Comparison of ENCODE assay signal across 23 cellular contexts in the genomic region with DNA sequence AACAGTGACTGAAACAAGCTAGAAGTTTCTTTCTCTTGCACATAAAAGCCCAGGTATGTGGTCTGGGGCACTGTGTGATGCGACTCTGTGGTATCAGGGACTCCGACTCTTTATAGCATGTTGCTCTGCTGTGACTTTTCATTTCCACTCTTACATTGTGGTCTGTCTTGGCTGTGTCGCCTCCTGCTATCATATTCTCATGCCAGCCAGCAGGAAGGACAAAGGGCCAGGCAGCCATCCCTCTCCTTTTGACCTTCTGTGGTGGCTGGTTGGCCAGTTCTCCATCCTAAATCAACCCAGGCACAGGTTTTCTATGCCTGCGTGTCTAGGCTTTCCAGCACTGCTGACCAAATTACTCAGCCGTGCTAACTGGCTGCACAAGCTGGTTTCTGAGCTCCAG.
"Had no signal": no experiment of that assay in that cellular context is flagged by ENCODE, and none has a peak within 500 bp of the region (broad histone marks: within the 10 kb centered on the region; RNA-seq: fewer than 3 reads in every experiment).

No MANE protein-coding gene starts in this region.

- H3K27ac Mint-ChIP-seq: memory B cell; mesothelial cell of epicardium; natural killer cell treated with Interleukin-12 subunit alpha and Interleukin-12 subunit beta and Interleukin-15 and Interleukin-18, amount 100 ng/mL, for 72 hours had no signal

- ATAC-seq: left lobe of liver; lower lobe of right lung; natural killer cell treated with Interleukin-12 subunit alpha and Interleukin-12 subunit beta and Interleukin-15 and Interleukin-18, amount 100 ng/mL, for 72 hours; sciatic nerve had no signal

- H3K4me3 ChIP-seq: colonic mucosa, lower lobe of right lung, prostate gland, spleen had no signal

- H3K27ac ChIP-seq: colonic mucosa, lower lobe of right lung, parathyroid adenoma, prostate gland, spleen had no signal

- H3K27me3 Mint-ChIP-seq: memory B cell; natural killer cell treated with Interleukin-12 subunit alpha and Interleukin-12 subunit beta and Interleukin-15 and Interleukin-18, amount 100 ng/mL, for 72 hours had no signal

- H3K4me1 Mint-ChIP-seq: mesothelial cell of epicardium had no signal

- FAIRE-seq: endothelial cell of umbilical vein, islet of Langerhans had no signal

- H3K36me3 ChIP-seq: colonic mucosa had no signal

- H3K4me1 ChIP-seq: colonic mucosa, lower lobe of right lung, parathyroid adenoma, prostate gland, spleen had no signal

- H3K4me3 Mint-ChIP-seq: memory B cell; mesothelial cell of epicardium; natural killer cell treated with Interleukin-12 subunit alpha and Interleukin-12 subunit beta and Interleukin-15 and Interleukin-18, amount 100 ng/mL, for 72 hours had no signal

- H3K9me3 ChIP-seq: colonic mucosa, lower lobe of right lung, prostate gland, spleen had no signal

- H3K27me3 ChIP-seq: colonic mucosa, spleen had no signal

- DNase-seq: colonic mucosa; dermis blood vessel endothelial cell; erythroblast; foreskin melanocyte; head of caudate nucleus; hypothalamus; kidney glomerular epithelial cell; lower lobe of right lung; spleen; stimulated activated CD4-positive, alpha-beta T cell treated with anti-CD3 and anti-CD28 coated beads, Interleukin-15, amount 100 ng/mL, for 24 hours; stimulated activated CD4-positive, alpha-beta T cell treated with anti-CD3 and anti-CD28 coated beads, Interleukin-1b, Interleukin-23, amount 100 ng/mL, for 48 hours; stimulated activated CD4-positive, alpha-beta T cell treated with anti-CD3 and anti-CD28 coated beads, Interleukin-4, amount 100 ng/mL, for 24 hours; stimulated activated naive CD4-positive, alpha-beta T cell; trophoblast cell had no signal

- H3K9me3 Mint-ChIP-seq: memory B cell; mesothelial cell of epicardium; natural killer cell treated with Interleukin-12 subunit alpha and Interleukin-12 subunit beta and Interleukin-15 and Interleukin-18, amount 100 ng/mL, for 72 hours had no signal
